Comparison of ENCODE assay signal across 8 cellular contexts in the genomic region with DNA sequence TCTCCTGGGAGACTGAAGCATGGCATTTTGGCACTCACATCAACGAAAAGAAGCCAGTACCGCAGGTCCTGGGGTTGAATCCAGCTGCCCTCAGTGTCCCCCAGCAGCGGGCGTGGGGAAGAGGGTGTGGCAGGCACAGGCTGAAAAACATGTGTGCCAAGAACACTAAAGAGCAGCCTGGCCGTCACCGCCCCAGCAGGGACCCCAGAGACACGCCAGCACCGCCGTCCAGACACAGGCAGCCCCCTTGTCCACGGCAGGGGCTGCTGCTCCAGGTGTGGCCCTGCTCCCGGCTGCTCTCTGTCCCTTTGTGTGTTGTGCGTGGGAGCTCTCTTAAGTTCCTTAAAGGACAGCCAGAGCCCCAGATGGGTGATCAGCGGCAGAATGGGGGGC. TPM values are rescaled to one million over a fixed set of nuclear protein-coding genes. Genes with fewer than 3 reads are reported as not detected.
DNase-seq lines count a peak whose midpoint lies in the region; ATAC-seq, FAIRE-seq and TF ChIP-seq lines count a peak whose summit lies in the region.

No MANE protein-coding gene starts in this region.

- FAIRE-seq in endothelial cell of umbilical vein (lab: Jason Lieb, UNC): peak; percentile 21

- POLR2A ChIA-PET in PC-3 (lab: Charles Lee; ENCODE audit: unreplicated experiment): no interaction called here
- POLR2A ChIA-PET in endothelial cell of umbilical vein (lab: Charles Lee): no interaction called here

- H4K20me1 ChIP-seq in PC-3 (ENCODE audit: low read length) (no peaks in the 10 kb centered on the region), endothelial cell of umbilical vein (replicated peaks; ENCODE audit: control insufficient read depth, extremely low read depth, insufficient read depth, low read length) (no peaks in the 10 kb centered on the region)

- H3K4me1 ChIP-seq in PC-3 (ENCODE audit: insufficient read depth, low read length) (peaks cover 12% of the 10 kb centered on the region), endothelial cell of umbilical vein (ENCODE audit: control insufficient read depth, extremely low read depth, insufficient read depth, low read length) (peaks cover 27% of the 10 kb centered on the region)

- H3K9me3 Mint-ChIP-seq in nephron progenitor cell: no peaks in the 10 kb centered on the region

- intact Hi-C loops in PC-3 (cut with micrococcal nuclease): no loop called here
- intact Hi-C loops in endothelial cell of umbilical vein (cut with micrococcal nuclease): loop anchor here (2.0 kb wide), 1 partner anchor 29 kb away; no protein-coding TSS in a partner anchor

- peak; percentile 11 for ATAC-seq in GM18907 (IDR thresholded peaks at IDR 0.05; ENCODE audit: unreplicated experiment)
- peak; percentile 13 for ATAC-seq in PC-3
- ATAC-seq in HG03460 (IDR thresholded peaks at IDR 0.05; ENCODE audit: unreplicated experiment): no peak
- no peak for ATAC-seq in GM19452 (IDR thresholded peaks at IDR 0.05; ENCODE audit: unreplicated experiment)

- H3K4me3 Mint-ChIP-seq in nephron progenitor cell: peak overlapping the region; percentile 86

- H3K27me3 ChIP-seq in PC-3 (ENCODE audit: low read length) (no peaks in the 10 kb centered on the region), endothelial cell of umbilical vein (ENCODE audit: control insufficient read depth in 2 of 2, insufficient read depth in 2 of 2, low read length in 2 of 2) (no peaks in the 10 kb centered on the region)

- dilution Hi-C loops in endothelial cell of umbilical vein (cut with MboI; ENCODE audit: extremely low pct_ligation_motif_present, low sequenced_read_pairs): no loop called here

- H3K36me3 ChIP-seq in PC-3 (ENCODE audit: low read depth, low read length) (0 out of 2 replicates have a peak, but pooled peaks cover 2% of the 10 kb centered on the region), endothelial cell of umbilical vein (ENCODE audit: control insufficient read depth in 2 of 2, extremely low read depth in 1 of 2, insufficient read depth in 2 of 2, low read length in 2 of 2) (peaks cover 0 to 4% of the 10 kb centered on the region in 2 experiments)

- H3K79me2 ChIP-seq in PC-3 (ENCODE audit: low read length) (peaks cover 10% of the 10 kb centered on the region; the same call in 1 of the 2 replicates), endothelial cell of umbilical vein (ENCODE audit: control insufficient read depth, insufficient read depth, low read length) (peaks cover 11% of the 10 kb centered on the region)

- H3F3A ChIP-seq in PC-3 (ENCODE audit: low read length, unreplicated experiment): no peaks in the 10 kb centered on the region

- H3K4me3 ChIP-seq in PC-3 (ENCODE audit: low read length) (peak overlapping the region; percentile 81), endothelial cell of umbilical vein (replicated peaks in 1 of 3; ENCODE audit: insufficient read depth in 1 of 3, low read depth in 1 of 3, low read length in 3 of 3) (peak overlapping the region; percentile 79 to 94 (median 87))

- H3K9me3 ChIP-seq in PC-3 (ENCODE audit: low read length): no peaks in the 10 kb centered on the region
- no peaks in the 10 kb centered on the region for H3K9me3 ChIP-seq in endothelial cell of umbilical vein (replicated peaks; ENCODE audit: control insufficient read depth, insufficient read depth, low read length)

- no peaks in the 10 kb centered on the region for H3K9me2 ChIP-seq in PC-3 (replicated peaks; ENCODE audit: low read length)

- H3K27me3 Mint-ChIP-seq in nephron progenitor cell (ENCODE audit: low read depth, poor library complexity): peaks cover 19% of the 10 kb centered on the region

- H3K4me1 Mint-ChIP-seq in nephron progenitor cell: peaks cover 15% of the 10 kb centered on the region

- H2AFZ ChIP-seq in PC-3 (ENCODE audit: low read length): peak overlapping the region; percentile 94
- H2AFZ ChIP-seq in endothelial cell of umbilical vein (ENCODE audit: low read depth, low read length): peak overlapping the region; percentile 75

- H3K9ac ChIP-seq in PC-3 (ENCODE audit: low read length): peak overlapping the region; percentile 71
- H3K9ac ChIP-seq in endothelial cell of umbilical vein (replicated peaks; ENCODE audit: extremely low read depth, insufficient read depth, low read length): peak overlapping the region; percentile 88

- CTCF ChIA-PET in PC-3 (lab: Charles Lee) (interaction anchor here (0.6 kb wide), 1 partner anchor 69 kb away, joined by 3 read pairs; no protein-coding TSS in a partner anchor), endothelial cell of umbilical vein (lab: Charles Lee) (interaction anchor here (0.8 to 3.0 kb wide), 11 partner anchors 9 to 162 kb away, joined by 3 to 31 read pairs (median 4); no protein-coding TSS in a partner anchor)

- H3K27ac ChIP-seq in PC-3 (ENCODE audit: low read length) (no peak overlapping the region), endothelial cell of umbilical vein (ENCODE audit: insufficient read depth, low read depth, low read length) (peak overlapping the region; percentile 57)

- TF ChIP-seq POLR2A in endothelial cell of umbilical vein (IDR thresholded peaks at IDR 0.05; ENCODE audit: low read depth, low read length): no peak

- peaks cover 21% of the 10 kb centered on the region for H3K36me3 Mint-ChIP-seq in nephron progenitor cell (ENCODE audit: low read depth)

- no peaks in the 10 kb centered on the region for H3K9me1 ChIP-seq in endothelial cell of umbilical vein (replicated peaks; ENCODE audit: control insufficient read depth, extremely low read depth, insufficient read depth, low read length)

- no peak for TF ChIP-seq CTCF in PC-3 (conservative IDR thresholded peaks at IDR 0.05; ENCODE audit: low read depth, low read length)
- no peak for TF ChIP-seq CTCF in endothelial cell of umbilical vein (IDR thresholded peaks at IDR 0.05; ENCODE audit: extremely low read depth in 1 of 2, insufficient read depth in 1 of 2, low read depth in 1 of 2, low read length in 2 of 2)
- no peak for TF ChIP-seq CTCF in nephron progenitor cell (IDR thresholded peaks at IDR 0.05)

- DNase-seq in PC-3 (no peak), endothelial cell of umbilical vein (ENCODE audit: low read depth, low spot score) (peak; percentile 18), nephron progenitor cell (peak; percentile 28), foreskin melanocyte (no peak), HK-2 (ENCODE audit: unreplicated experiment) (no peak)

- no TSS peak for BruUV-seq in PC-3 (replicated peaks; lab: Mats Ljungman, UMichigan)
- no TSS peak for BruUV-seq in endothelial cell of umbilical vein (replicated peaks; lab: Mats Ljungman, UMichigan)

- H3K4me2 ChIP-seq in PC-3 (ENCODE audit: low read length) (peak overlapping the region; percentile 99), endothelial cell of umbilical vein (ENCODE audit: insufficient read depth, low read length) (peak overlapping the region; percentile 97)

- H3K27ac Mint-ChIP-seq in nephron progenitor cell: no peak overlapping the region

TF ChIP-seq in endothelial cell of umbilical vein, 7 proteins besides CTCF, POLR2A, EP300 and RAD21:
- TF ChIP-seq EZH2 (IDR thresholded peaks at IDR 0.05; ENCODE audit: borderline replicate concordance, low read depth, low read length, severe bottlenecking): no peak
- no peak for TF ChIP-seq MAX (IDR thresholded peaks at IDR 0.05; ENCODE audit: insufficient read depth, insufficient read length)
- TF ChIP-seq FOS (IDR thresholded peaks at IDR 0.05; ENCODE audit: borderline replicate concordance, insufficient read depth, low read length): no peak
- no peak for TF ChIP-seq POLR2AphosphoS5 (IDR thresholded peaks at IDR 0.05; ENCODE audit: insufficient read depth, low read depth, low read length)
- no peak for TF ChIP-seq JUN (IDR thresholded peaks at IDR 0.05; ENCODE audit: borderline replicate concordance, insufficient read depth, insufficient read length, low read depth)
- no peak for TF ChIP-seq MYC (IDR thresholded peaks at IDR 0.05; ENCODE audit: low read depth, low read length)
- no peak for TF ChIP-seq GATA2 (IDR thresholded peaks at IDR 0.05; ENCODE audit: insufficient read depth, insufficient read length, low read depth, low read length)
TF ChIP-seq in endothelial cell of umbilical vein: peak in this region for 0.

RNA-seq across cellular contexts. Expression of gene PHETA1, which starts 0.6 kb away (rescaled TPM):
- 18.6 and 22.8 TPM in 2 replicates for total RNA-seq in PC-3 (2014; rRNA removed)
- total RNA-seq in endothelial cell of umbilical vein: 12.9 and 20.0 TPM in 2 replicates
- 10.6 and 12.8 TPM in 2 replicates for polyA plus RNA-seq in endothelial cell of umbilical vein
- polyA plus RNA-seq in endothelial cell of umbilical vein (2011; cell fraction: cytosol; rRNA removed): 7.5 and 11.3 TPM in 2 replicates
- 10.4 and 13.9 TPM in 2 replicates for polyA plus RNA-seq in endothelial cell of umbilical vein (2011; cell fraction: nucleus; rRNA removed)
- polyA plus RNA-seq in endothelial cell of umbilical vein (2012): 12.6 and 16.8 TPM in 2 replicates
- polyA minus RNA-seq in endothelial cell of umbilical vein: 4.4 and 6.7 TPM in 2 replicates
- polyA minus RNA-seq in endothelial cell of umbilical vein (2011; cell fraction: cytosol; rRNA and poly(A)+ RNA removed): 1.8 TPM
- 2.5 and 6.5 TPM in 2 replicates for polyA minus RNA-seq in endothelial cell of umbilical vein (2011; cell fraction: nucleus; rRNA and poly(A)+ RNA removed)

RNA-seq across cellular contexts. Expression of gene SH2B3, which starts 37.4 kb away (rescaled TPM):
- total RNA-seq in PC-3 (2014; rRNA removed) (12.9 and 34.6 TPM in 2 replicates), endothelial cell of umbilical vein (97.9 and 111 TPM in 2 replicates)
- polyA plus RNA-seq in endothelial cell of umbilical vein: 63.1 and 69.7 TPM in 2 replicates
- 74.6 and 75.9 TPM in 2 replicates for polyA plus RNA-seq in endothelial cell of umbilical vein (2011; cell fraction: cytosol; rRNA removed)
- 53.9 and 63.7 TPM in 2 replicates for polyA plus RNA-seq in endothelial cell of umbilical vein (2011; cell fraction: nucleus; rRNA removed)
- polyA plus RNA-seq in endothelial cell of umbilical vein (2012): 51.2 and 67.6 TPM in 2 replicates
- 59.8 and 60.1 TPM in 2 replicates for polyA minus RNA-seq in endothelial cell of umbilical vein
- polyA minus RNA-seq in endothelial cell of umbilical vein (2011; cell fraction: cytosol; rRNA and poly(A)+ RNA removed): 3.2 TPM
- polyA minus RNA-seq in endothelial cell of umbilical vein (2011; cell fraction: nucleus; rRNA and poly(A)+ RNA removed): 27.6 and 29.2 TPM in 2 replicates

Comparison
In these comparisons a context has a peak if more than half of its experiments do, and no peak if none do; other contexts are left out.
1. ATAC-seq: peak in GM18907 (single experiment) and PC-3 (single experiment); none in HG03460 (single experiment) and GM19452 (single experiment).
2. DNase-seq: peak in endothelial cell of umbilical vein (single experiment) and nephron progenitor cell (single experiment); none in PC-3 (single experiment), foreskin melanocyte (single experiment) and HK-2 (single experiment).